ENCODE assay signal across 26 cellular contexts in genomic region chr16:88353232-88353631, GRCh38.
"Had no signal": no experiment of that assay in that cellular context is flagged by ENCODE, and none has a peak within 500 bp of the region (broad histone marks: within the 10 kb centered on the region; RNA-seq: fewer than 3 reads in every experiment).

No MANE protein-coding gene starts in this region.

- H3K4me1 ChIP-seq: ascending aorta, heart left ventricle, left lung, testis, transverse colon had no signal

- H3K4me1 Mint-ChIP-seq: endodermal cell, mesothelial cell of epicardium had no signal

- H3K27me3 ChIP-seq: ascending aorta, brain microvascular endothelial cell, heart left ventricle, testis, transverse colon had no signal

- H3K36me3 Mint-ChIP-seq: activated naive CD8-positive, alpha-beta T cell; mesothelial cell of epicardium; naive thymus-derived CD4-positive, alpha-beta T cell had no signal

- H3K4me3 ChIP-seq: ascending aorta, heart left ventricle, left lung, testis, transverse colon had no signal

- H3K4me3 Mint-ChIP-seq: activated naive CD8-positive, alpha-beta T cell; dendritic cell treated with granulocyte-macrophage colony-stimulating factor and Interleukin-4, amounts not matched to agents 40 ng/mL and 50 ng/mL, for 4 days; endodermal cell; mesothelial cell of epicardium; naive thymus-derived CD4-positive, alpha-beta T cell; neural crest cell; T-helper 17 cell had no signal

- H3K27ac Mint-ChIP-seq: activated naive CD8-positive, alpha-beta T cell; dendritic cell treated with granulocyte-macrophage colony-stimulating factor and Interleukin-4, amounts not matched to agents 40 ng/mL and 50 ng/mL, for 4 days; endodermal cell; mesothelial cell of epicardium; T-helper 17 cell had no signal

- H3K36me3 ChIP-seq: ascending aorta, brain microvascular endothelial cell, heart left ventricle, left lung, transverse colon, WERI-Rb-1 had no signal

- DNase-seq: activated CD4-positive, alpha-beta T cell treated with anti-CD3 and anti-CD28 coated beads for 48 hours; activated CD4-positive, alpha-beta T cell treated with anti-CD3 and anti-CD28 coated beads, Interleukin-2, amount 50 U/mL, for 48 hours; activated CD8-positive, alpha-beta memory T cell treated with anti-CD3 and anti-CD28 coated beads for 24 hours; activated effector memory CD4-positive, alpha-beta T cell treated with Interleukin-2 at 50 U/mL for 16 hours; activated naive CD4-positive, alpha-beta T cell treated with Interleukin-2 at 50 U/mL for 16 hours; brain microvascular endothelial cell; caudate nucleus; endodermal cell; foreskin fibroblast; kidney glomerular epithelial cell; naive thymus-derived CD4-positive, alpha-beta T cell; occipital lobe; stimulated activated CD4-positive, alpha-beta T cell treated with anti-CD3 and anti-CD28 coated beads, Interleukin-2, amount 100 ng/mL, for 48 hours; stimulated activated naive CD8-positive, alpha-beta T cell treated with anti-CD3 and anti-CD28 coated beads, Interleukin-15, Interleukin-2, amounts not matched to agents 100 U/mL and 50 U/mL, for 24 hours; T-helper 17 cell; T1000; testis; transverse colon; WERI-Rb-1 had no signal

- H3K9me3 Mint-ChIP-seq: dendritic cell treated with granulocyte-macrophage colony-stimulating factor and Interleukin-4, amounts not matched to agents 40 ng/mL and 50 ng/mL, for 4 days; endodermal cell; mesothelial cell of epicardium; neural crest cell had no signal

- H3K27ac ChIP-seq: ascending aorta, brain microvascular endothelial cell, heart left ventricle, left lung, testis, transverse colon, WERI-Rb-1 had no signal

- H3K9me3 ChIP-seq: ascending aorta, heart left ventricle, left lung, testis, transverse colon had no signal

- H3K27me3 Mint-ChIP-seq: activated naive CD8-positive, alpha-beta T cell; naive thymus-derived CD4-positive, alpha-beta T cell had no signal
